Comparison of ENCODE assay signal across 24 cellular contexts in the genomic region with DNA sequence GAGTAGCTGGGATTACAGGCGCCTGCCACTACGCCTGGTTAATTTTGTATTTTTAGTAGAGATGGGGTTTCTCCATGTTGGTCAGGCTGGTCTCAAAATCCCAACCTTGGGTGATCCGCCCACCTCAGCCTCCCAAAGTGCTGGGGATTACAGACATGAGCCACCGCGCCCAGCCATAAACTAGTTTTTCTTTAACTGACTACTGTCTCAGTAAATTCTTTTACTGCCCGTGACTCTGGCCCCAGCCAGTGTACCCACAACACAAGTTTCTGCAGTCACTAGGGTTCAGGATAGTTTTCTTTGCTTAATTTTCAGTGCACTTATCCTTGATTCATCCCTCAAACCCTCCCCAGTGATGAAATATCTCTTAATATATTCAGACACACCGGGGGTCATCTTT. TPM values are rescaled to one million over a fixed set of nuclear protein-coding genes. Genes with fewer than 3 reads are reported as not detected.
"Had no signal": no experiment of that assay in that cellular context is flagged by ENCODE, and none has a peak within 500 bp of the region (broad histone marks: within the 10 kb centered on the region; RNA-seq: fewer than 3 reads in every experiment).

No MANE protein-coding gene starts in this region.

- H3K9me3 ChIP-seq: SJCRH30 had no signal

- H3K27ac ChIP-seq: RWPE1, SJCRH30 had no signal

- ATAC-seq: Panc1, PC-3, SK-N-SH treated with all-trans-retinoic acid at 6 μM for 48 hours had no signal

- H3K4me1 ChIP-seq: SJCRH30 had no signal

- DNase-seq: KBM-7; MV-4-11; NCI-H1048; NCI-H1105; NCI-H1417 treated with DMSO at 0.1 percent for 48 hours; NCI-H187; NCI-H2029; NCI-H2081 treated with DMSO at 0.1 percent for 48 hours; NCI-H2171; NCI-H226; NCI-H446; NCI-H510A; NCI-H524 treated with DMSO at 0.1 percent for 48 hours; NCI-H69; NCI-H774; NK-92 treated with Interleukin-12 subunit alpha and Interleukin-12 subunit beta, amount 100 ng/mL, for 24 hours; PC-3; SHP77 treated with DMSO at 0.1 percent for 48 hours; SJCRH30 had no signal

- H3K4me3 ChIP-seq: SJCRH30 had no signal

- H3K27me3 ChIP-seq: SJCRH30 had no signal

- H3K36me3 ChIP-seq: SJCRH30 had no signal

RNA-seq across cellular contexts. Expression of a gene that starts 8.3 kb away (rescaled TPM):
- total RNA-seq: HT-29, OCI-LY7 had no signal

RNA-seq across cellular contexts. Expression of a gene that starts 28.8 kb away (rescaled TPM):
- total RNA-seq: HT-29, OCI-LY7, SJCRH30 had no signal
